ENCODE assay signal across 18 cellular contexts in the genomic region with DNA sequence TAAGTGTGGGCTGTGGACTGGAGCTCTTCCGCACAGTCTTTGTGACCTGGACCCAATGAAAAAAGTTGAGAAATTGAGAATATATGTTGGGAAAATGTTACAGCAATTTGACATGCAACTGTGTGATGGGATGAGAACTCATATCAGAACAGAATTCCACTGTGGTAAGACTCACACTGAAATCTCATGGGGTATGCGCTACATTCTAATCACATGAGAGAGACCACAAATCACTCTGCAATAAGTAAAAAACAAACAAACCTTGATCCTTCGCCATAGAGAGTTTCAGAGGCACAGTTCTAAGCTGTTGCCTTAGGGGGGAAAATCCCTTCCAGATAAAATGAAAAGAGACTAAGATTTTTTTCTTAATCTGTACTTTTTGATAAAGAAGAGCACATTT. TPM values are rescaled to one million over a fixed set of nuclear protein-coding genes. Genes with fewer than 3 reads are reported as not detected.
DNase-seq lines count a peak whose midpoint lies in the region; ATAC-seq and TF ChIP-seq lines count a peak whose summit lies in the region.
"Had no signal": no experiment of that assay in that cellular context is flagged by ENCODE, and none has a peak within 500 bp of the region (broad histone marks: within the 10 kb centered on the region; RNA-seq: fewer than 3 reads in every experiment).

No MANE protein-coding gene starts in this region.

- no peaks in the 10 kb centered on the region for H3K27me3 ChIP-seq in BLaER1 treated with 17β-estradiol and CSF1 and Interleukin-3, amounts not matched to agents 10 nM and 100 nM
- no peaks in the 10 kb centered on the region for H3K27me3 ChIP-seq in psoas muscle (ENCODE audit: insufficient read depth in 3 of 3, low read length in 2 of 3)
- H3K27me3 ChIP-seq: uterus had no signal

- TF ChIP-seq CTCF in psoas muscle (IDR thresholded peaks at IDR 0.05) = no peak

- no peak overlapping the region for H3K4me3 ChIP-seq in BLaER1 treated with 17β-estradiol and CSF1 and Interleukin-3, amounts not matched to agents 10 nM and 100 nM
- no peak overlapping the region for H3K4me3 ChIP-seq in psoas muscle
- H3K4me3 ChIP-seq: mucosa of descending colon, uterus had no signal

- intact Hi-C loops in psoas muscle (cut with DNase I) = no loop called here

- peak overlapping the region in 6 of 11 experiments; percentile 2 to 44 (median 27); a peak in 8 of 22 replicates for H3K4me2 ChIP-seq in BLaER1 treated with 17β-estradiol and CSF1 and Interleukin-3, amounts not matched to agents 10 nM and 100 nM

- WGBS in psoas muscle, 3 donors = 95 to 98% (median 95%) methylated on average over 3 of the region's 3 CpGs

- DNase-seq in RPMI7951 (ENCODE audit: low read depth) (peak; percentile 66), fibroblast of peridontal ligament (ENCODE audit: extremely low read depth) (peak; percentile 95), psoas muscle (no peak), ureter (ENCODE audit: low spot score) (no peak), AML-193 (lab: John Stamatoyannopoulos, UW) (no peak)
- DNase-seq: activated gamma-delta T cell, anterior cingulate cortex, hypothalamus, MM.1S, mucosa of descending colon, NCI-H1930, NCI-H510A, SIG-M5, uterus had no signal

- peaks cover 0 to 11% (median 7%) of the 10 kb centered on the region in 10 experiments; a peak in 10 of 20 replicates for H3K4me1 ChIP-seq in BLaER1 treated with 17β-estradiol and CSF1 and Interleukin-3, amounts not matched to agents 10 nM and 100 nM
- H3K4me1 ChIP-seq in psoas muscle = peaks cover 37% of the 10 kb centered on the region
- H3K4me1 ChIP-seq: parathyroid adenoma, uterus had no signal

- ATAC-seq in psoas muscle = no peak
- ATAC-seq in HG03520 (IDR thresholded peaks at IDR 0.05; ENCODE audit: unreplicated experiment) = no peak
- ATAC-seq in HG02759 (IDR thresholded peaks at IDR 0.05; ENCODE audit: unreplicated experiment) = no peak
- ATAC-seq: mucosa of descending colon had no signal

- no peaks in the 10 kb centered on the region for H3K36me3 ChIP-seq in BLaER1 treated with 17β-estradiol and CSF1 and Interleukin-3, amounts not matched to agents 10 nM and 100 nM
- peaks cover 18 to 90% of the 10 kb centered on the region in 2 donors for H3K36me3 ChIP-seq in psoas muscle (ENCODE audit: insufficient read depth in 1 of 2, low read depth in 1 of 2)
- H3K36me3 ChIP-seq: uterus had no signal

- H3K9me3 ChIP-seq in BLaER1 treated with 17β-estradiol and CSF1 and Interleukin-3, amounts not matched to agents 10 nM and 100 nM (replicated peaks in 1 of 11) = peaks cover 5 to 16% (median 10%) of the 10 kb centered on the region in 11 experiments; a peak in 16 of 22 replicates
- no peaks in the 10 kb centered on the region for H3K9me3 ChIP-seq in psoas muscle
- H3K9me3 ChIP-seq: mucosa of descending colon, uterus had no signal

- no peak overlapping the region for H3K27ac ChIP-seq in BLaER1 treated with 17β-estradiol and CSF1 and Interleukin-3, amounts not matched to agents 10 nM and 100 nM
- H3K27ac ChIP-seq in psoas muscle = peak overlapping the region; percentile 39
- H3K27ac ChIP-seq: parathyroid adenoma had no signal

- H3K9ac ChIP-seq in BLaER1 treated with 17β-estradiol and CSF1 and Interleukin-3, amounts not matched to agents 10 nM and 100 nM = no peak overlapping the region
- H3K9ac ChIP-seq: parathyroid adenoma had no signal

- no peaks in the 10 kb centered on the region for H4K20me1 ChIP-seq in BLaER1 treated with 17β-estradiol and CSF1 and Interleukin-3, amounts not matched to agents 10 nM and 100 nM

RNA-seq across cellular contexts. Expression of a gene that starts 37.3 kb away (rescaled TPM):
- total RNA-seq in RPMI7951 (2014; rRNA removed; shearing (Covaris generic)) = 31.8 and 40.6 TPM in 2 replicates
- total RNA-seq in psoas muscle (1,000 to 10,000 TPM in 1 of 4 donors, 100 to 1,000 TPM in 3; 340 to 1,074 (median 476) TPM), ureter (43.3 TPM)
- 1,000 to 10,000 TPM in 1 of 3 donors, 100 to 1,000 TPM in 1, 10 to 100 TPM in 1; 83.0 to 1,120 (median 129) TPM for polyA plus RNA-seq in psoas muscle

Comparison
In these comparisons a context has a peak if more than half of its experiments do, and no peak if none do; other contexts are left out.
1. DNase-seq: peak in RPMI7951 (single experiment) and fibroblast of peridontal ligament (single experiment); none in psoas muscle (0 of 2), ureter (single experiment) and AML-193 (0 of 2).